25 cellular contexts compared by ENCODE assay signal in the genomic region with DNA sequence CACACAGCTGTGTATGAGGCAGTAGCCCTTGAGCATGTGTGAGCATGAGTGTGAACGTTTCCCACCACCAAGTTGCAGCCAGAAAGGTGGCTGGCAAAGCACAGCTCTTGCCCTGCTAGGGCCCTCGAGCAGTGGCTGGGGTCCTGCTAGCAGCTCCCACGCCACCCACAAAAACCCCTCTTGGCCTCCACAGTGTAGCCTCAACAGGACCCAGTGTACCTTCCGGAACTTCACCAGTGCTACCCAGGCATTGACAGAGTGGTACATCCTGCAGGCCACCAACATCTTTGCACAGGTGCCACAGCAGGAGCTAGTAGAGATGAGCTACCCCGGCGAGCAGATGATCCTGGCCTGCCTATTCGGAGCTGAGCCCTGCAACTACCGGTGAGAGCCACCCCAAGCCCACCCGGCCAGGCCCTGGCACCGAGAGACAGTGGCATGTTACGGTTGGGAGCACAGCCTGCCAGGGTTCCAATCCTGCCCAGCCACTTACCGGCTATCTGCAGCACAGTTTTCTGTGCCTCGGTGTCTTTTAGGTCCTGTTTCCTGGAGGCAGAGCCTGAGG. TPM values are rescaled to one million over a fixed set of nuclear protein-coding genes. Genes with fewer than 3 reads are reported as not detected.
DNase-seq lines count a peak whose midpoint lies in the region; ATAC-seq, FAIRE-seq and TF ChIP-seq lines count a peak whose summit lies in the region.
"Had no signal": no experiment of that assay in that cellular context is flagged by ENCODE, and none has a peak within 500 bp of the region (broad histone marks: within the 10 kb centered on the region; RNA-seq: fewer than 3 reads in every experiment).

No MANE protein-coding gene starts in this region.

- no peak for TF ChIP-seq EP300 in H1 (IDR thresholded peaks at IDR 0.05; ENCODE audit: borderline replicate concordance in 1 of 2, low read depth in 2 of 2, low read length in 2 of 2)

- no peak overlapping the region for H4K5ac ChIP-seq in H1 (ENCODE audit: insufficient read length, low read depth, low read length)

- H3K4me1 Mint-ChIP-seq in chondrocyte (ENCODE audit: low read depth) (no peaks in the 10 kb centered on the region), CD14-positive monocyte (no peaks in the 10 kb centered on the region)
- H3K4me1 Mint-ChIP-seq: CD4-positive, alpha-beta memory T cell had no signal

- no peak overlapping the region for H3K23ac ChIP-seq in H1 (ENCODE audit: insufficient read length)

- H3K36me3 Mint-ChIP-seq in chondrocyte (ENCODE audit: low read depth) (no peaks in the 10 kb centered on the region), CD14-positive monocyte (no peaks in the 10 kb centered on the region)
- H3K36me3 Mint-ChIP-seq: CD4-positive, alpha-beta memory T cell had no signal

- intact Hi-C loops in sciatic nerve (cut with DNase I) (no loop called here), CD14-positive monocyte (cut with micrococcal nuclease) (no loop called here)

- TF ChIP-seq RAD21 in H1 (IDR thresholded peaks at IDR 0.05 in 1 of 2, conservative IDR thresholded peaks at IDR 0.05 in 1 of 2; ENCODE audit: low read depth in 2 of 2, low read length in 2 of 2) = no peak

- no peaks in the 10 kb centered on the region for H3K79me1 ChIP-seq in H1 (ENCODE audit: low read depth, low read length)

- POLR2A ChIA-PET in H1 (lab: Charles Lee; ENCODE audit: partially characterized antibody) = no interaction called here

- H3K56ac ChIP-seq in H1 (replicated peaks; ENCODE audit: insufficient read length, low read depth, low read length) = no peak overlapping the region

- H3K4ac ChIP-seq in H1 (replicated peaks; ENCODE audit: insufficient read length, low read depth, low read length) = no peak overlapping the region

- H3K27ac ChIP-seq in H1 (ENCODE audit: low read depth, low read length) = no peak overlapping the region
- H3K27ac ChIP-seq: GM23248, HL-60 had no signal

- CTCF ChIA-PET in H1 (lab: Charles Lee; ENCODE audit: partially characterized antibody) = interaction anchor here (0.7 to 3.7 kb wide), 11 partner anchors 8 to 105 kb away, joined by 3 to 18 read pairs (median 3); no protein-coding TSS in a partner anchor

- H3K4me1 ChIP-seq in H1 (replicated peaks in 1 of 4; ENCODE audit: control insufficient read depth in 3 of 4, insufficient read depth in 4 of 4, low read length in 3 of 4) = no peaks in the 10 kb centered on the region; a peak in 1 of 7 replicates
- H3K4me1 ChIP-seq: BE2C had no signal

- no peak overlapping the region for H3K4me3 ChIP-seq in H1 (ENCODE audit: extremely low read depth in 1 of 4, insufficient read depth in 2 of 4, low read depth in 3 of 4, low read length in 4 of 4)
- H3K4me3 ChIP-seq: GM23248 had no signal

- 92% methylated on average over 13 of the region's 13 CpGs; no CpG with 5 or more reads in 1 of the 2 experiments for WGBS in H1 (ENCODE audit: extremely low coverage in 1 of 2, insufficient coverage in 1 of 2, insufficient read length in 1 of 2, insufficient replicate concordance in 2 of 2, low coverage in 1 of 2, low lambda C conversion rate in 2 of 2, missing lambda C conversion rate in 1 of 2), 2 experiments

- DNase-seq in chondrocyte (ENCODE audit: low spot score) = peak; percentile 67
- DNase-seq in H1 (ENCODE audit: low read depth in 1 of 2, low spot score in 2 of 2) = no peak
- peak; percentile 67 for DNase-seq in mesenteric fat pad (ENCODE audit: low spot score)
- peak; percentile 14 for DNase-seq in sciatic nerve (ENCODE audit: low spot score)
- DNase-seq in CD14-positive monocyte (ENCODE audit: low spot score) = no peak
- no peak for DNase-seq in NCI-H748 (lab: John Stamatoyannopoulos, UW; ENCODE audit: unreplicated experiment)
- DNase-seq in NCI-H2171 treated with DMSO at 0.1 percent for 48 hours (lab: John Stamatoyannopoulos, UW) = no peak
- DNase-seq: ACHN; BE2C; C1 segment of cervical spinal cord; CD4-positive, alpha-beta memory T cell; DMS153; DMS79; GDM1; GM23248; HCEC 1CT; IMR-90 had no signal

- H3K23me2 ChIP-seq in H1 (ENCODE audit: low read depth, low read length) = no peaks in the 10 kb centered on the region

- H3K9me3 Mint-ChIP-seq in chondrocyte (ENCODE audit: low read depth) = no peaks in the 10 kb centered on the region
- H3K9me3 Mint-ChIP-seq in CD14-positive monocyte = peaks cover 0 to 5% (median 1%) of the 10 kb centered on the region in 7 donors

- H3K27me3 ChIP-seq in H1 (replicated peaks in 1 of 4; ENCODE audit: control insufficient read depth in 3 of 4, extremely low read depth in 1 of 4, insufficient read depth in 3 of 4, low read length in 3 of 4) = no peaks in the 10 kb centered on the region
- H3K27me3 ChIP-seq: BE2C had no signal

- H2BK15ac ChIP-seq in H1 (ENCODE audit: low read length) = no peak overlapping the region

- H2BK5ac ChIP-seq in H1 (ENCODE audit: low read depth, low read length) = no peak overlapping the region

- no peak overlapping the region; a peak in 1 of 7 replicates for H3K9ac ChIP-seq in H1 (replicated peaks in 1 of 4; ENCODE audit: extremely low read depth in 1 of 4, low read depth in 3 of 4, low read length in 3 of 4)
- H3K9ac ChIP-seq: GM23248 had no signal

- no peaks in the 10 kb centered on the region for H4K20me1 ChIP-seq in H1 (replicated peaks in 1 of 2; ENCODE audit: control insufficient read depth in 1 of 2, insufficient read depth in 2 of 2, low read length in 2 of 2)

- H3K36me3 ChIP-seq in H1 (ENCODE audit: control insufficient read depth in 2 of 4, insufficient read depth in 4 of 4, low read length in 3 of 4) = no peaks in the 10 kb centered on the region
- H3K36me3 ChIP-seq: BE2C had no signal

- H3K27ac Mint-ChIP-seq in chondrocyte (ENCODE audit: unreplicated experiment) (no peak overlapping the region), CD14-positive monocyte (no peak overlapping the region)
- H3K27ac Mint-ChIP-seq: CD4-positive, alpha-beta memory T cell had no signal

- no peak for FAIRE-seq in H1 (lab: Jason Lieb, UNC)
- FAIRE-seq: A204.1, GM12892, GM18507, H54 had no signal

- H3K27me3 Mint-ChIP-seq in chondrocyte (ENCODE audit: low read depth) (peaks cover 13% of the 10 kb centered on the region), CD14-positive monocyte (ENCODE audit: low read depth in 3 of 3) (peaks cover 1 to 7% (median 5%) of the 10 kb centered on the region in 3 donors)

- no peak overlapping the region for H3K18ac ChIP-seq in H1 (ENCODE audit: extremely low read depth, low read length)

- TF ChIP-seq CTCF in chondrocyte (IDR thresholded peaks at IDR 0.05) (no peak), H1 (IDR thresholded peaks at IDR 0.05; ENCODE audit: control extremely low read depth in 1 of 3, insufficient read depth in 1 of 3, low read depth in 1 of 3, low read length in 3 of 3) (no peak), CD14-positive monocyte (IDR thresholded peaks at IDR 0.05) (no peak)

- H2BK12ac ChIP-seq in H1 (ENCODE audit: low read depth, low read length) = peak overlapping the region; percentile 17; the same call in 1 of the 2 replicates

- H2AK5ac ChIP-seq in H1 (ENCODE audit: low read depth, low read length) = no peak overlapping the region

- no peak overlapping the region for H3K4me3 Mint-ChIP-seq in chondrocyte (ENCODE audit: unreplicated experiment)
- no peak overlapping the region for H3K4me3 Mint-ChIP-seq in CD14-positive monocyte
- H3K4me3 Mint-ChIP-seq: CD4-positive, alpha-beta memory T cell had no signal

- H2AFZ ChIP-seq in H1 (ENCODE audit: low read length) = no peak overlapping the region
- H2AFZ ChIP-seq: GM23248 had no signal

- H3K14ac ChIP-seq in H1 (ENCODE audit: insufficient read length) = no peak overlapping the region

- no peak overlapping the region for H2BK120ac ChIP-seq in H1 (replicated peaks; ENCODE audit: low read depth, low read length)

- no peaks in the 10 kb centered on the region for H3K79me2 ChIP-seq in H1 (ENCODE audit: control insufficient read depth in 1 of 2, insufficient read depth in 2 of 2, low read length in 2 of 2)

- no peak for TF ChIP-seq POLR2A in H1 (IDR thresholded peaks at IDR 0.05; ENCODE audit: control extremely low read depth in 1 of 2, low read depth in 2 of 2, low read length in 2 of 2)

- ATAC-seq in sciatic nerve (no peak), HG02870 (IDR thresholded peaks at IDR 0.05; ENCODE audit: unreplicated experiment) (no peak)

- H3K4me2 ChIP-seq in H1 (ENCODE audit: insufficient read depth in 1 of 2, low read depth in 2 of 2, low read length in 2 of 2) = no peak overlapping the region

- no peak overlapping the region for H2BK20ac ChIP-seq in H1 (ENCODE audit: low read length)

- no peak overlapping the region for H4K91ac ChIP-seq in H1 (replicated peaks; ENCODE audit: insufficient read length, low read length)

- no peaks in the 10 kb centered on the region for H3K9me3 ChIP-seq in H1 (ENCODE audit: insufficient read depth in 2 of 2, low read depth in 1 of 2, low read length in 1 of 2)
- H3K9me3 ChIP-seq: BE2C had no signal

- H4K8ac ChIP-seq in H1 (ENCODE audit: extremely low read depth, insufficient read depth, low read length) = no peak overlapping the region

TF ChIP-seq in H1, 55 proteins besides CTCF, POLR2A, EP300 and RAD21:
- TF ChIP-seq SRF (IDR thresholded peaks at IDR 0.05; ENCODE audit: low read depth, low read length) (no peak), KDM1A (IDR thresholded peaks at IDR 0.05; ENCODE audit: borderline replicate concordance, low read length) (no peak), MAFK (IDR thresholded peaks at IDR 0.05; ENCODE audit: low read depth, low read length) (no peak), JUND (IDR thresholded peaks at IDR 0.05; ENCODE audit: low read length) (no peak), BACH1 (IDR thresholded peaks at IDR 0.05; ENCODE audit: low read length) (no peak), SP1 (IDR thresholded peaks at IDR 0.05; ENCODE audit: low read depth, low read length) (no peak), CBX8 (IDR thresholded peaks at IDR 0.05; ENCODE audit: borderline replicate concordance, low read depth, low read length) (no peak), SIN3A (conservative IDR thresholded peaks at IDR 0.05 in 1 of 2, IDR thresholded peaks at IDR 0.05 in 1 of 2; ENCODE audit: low read depth in 1 of 2, low read length in 2 of 2) (no peak), ASH2L (IDR thresholded peaks at IDR 0.05; ENCODE audit: low read length) (no peak), CHD2 (IDR thresholded peaks at IDR 0.05; ENCODE audit: low read length) (no peak)

RNA-seq across cellular contexts. Expression of a gene that starts 53.1 kb away (rescaled TPM):
- not detected in 3 replicates for total RNA-seq in chondrocyte
- 0.95 TPM in 1 of 2 replicates, not detected in the other for total RNA-seq in H1 (2021; fragmentation: NEBNext Ultra II Directional; extraction: Animal tissue kit (Norgen Biotek cat#: 25700))
- polyA plus RNA-seq in H1 (2011; rRNA removed) = 0.20 and 0.25 TPM in 2 replicates
- polyA plus RNA-seq in H1 (2011; cell fraction: cytosol; rRNA removed) = 0.26 TPM
- polyA plus RNA-seq in H1 (2011; cell fraction: nucleus; rRNA removed) = 0.31 TPM
- 0.25 to 0.36 TPM in 2 of 4 replicates, not detected in the others for polyA plus RNA-seq in H1 (2012, experiment 1 of 2)
- polyA plus RNA-seq in H1 (2012, experiment 2 of 2) = 0.18 TPM
- polyA plus RNA-seq in H1 (2013, experiment 1 of 2) = 0.26 TPM
- polyA plus RNA-seq in H1 (2013, experiment 2 of 2) = 0.35 TPM
- polyA minus RNA-seq in H1 (2011; rRNA and poly(A)+ RNA removed) = 0.24 and 0.60 TPM in 2 replicates
- polyA minus RNA-seq in H1 (2011; cell fraction: cytosol; rRNA and poly(A)+ RNA removed) = not detected
- polyA minus RNA-seq in H1 (2011; cell fraction: nucleus; rRNA and poly(A)+ RNA removed) = not detected
- 4.4 TPM for total RNA-seq in mesenteric fat pad
- 2.3 TPM for total RNA-seq in sciatic nerve
- not detected for polyA plus RNA-seq in CD14-positive monocyte
- total RNA-seq: CD4-positive, alpha-beta memory T cell; Daoy; GM23248; HT1080; IMR-90 had no signal
- polyA plus RNA-seq: CD4-positive, alpha-beta memory T cell; GM23248; IMR-90 had no signal

Comparison
In these comparisons a context has a peak if more than half of its experiments do, and no peak if none do; other contexts are left out.
1. DNase-seq: peak in chondrocyte (single experiment), mesenteric fat pad (single experiment) and sciatic nerve (single experiment); none in H1 (0 of 2), CD14-positive monocyte (single experiment), NCI-H748 (single experiment) and NCI-H2171 treated with DMSO at 0.1 percent for 48 hours (single experiment).